In the genomic region with DNA sequence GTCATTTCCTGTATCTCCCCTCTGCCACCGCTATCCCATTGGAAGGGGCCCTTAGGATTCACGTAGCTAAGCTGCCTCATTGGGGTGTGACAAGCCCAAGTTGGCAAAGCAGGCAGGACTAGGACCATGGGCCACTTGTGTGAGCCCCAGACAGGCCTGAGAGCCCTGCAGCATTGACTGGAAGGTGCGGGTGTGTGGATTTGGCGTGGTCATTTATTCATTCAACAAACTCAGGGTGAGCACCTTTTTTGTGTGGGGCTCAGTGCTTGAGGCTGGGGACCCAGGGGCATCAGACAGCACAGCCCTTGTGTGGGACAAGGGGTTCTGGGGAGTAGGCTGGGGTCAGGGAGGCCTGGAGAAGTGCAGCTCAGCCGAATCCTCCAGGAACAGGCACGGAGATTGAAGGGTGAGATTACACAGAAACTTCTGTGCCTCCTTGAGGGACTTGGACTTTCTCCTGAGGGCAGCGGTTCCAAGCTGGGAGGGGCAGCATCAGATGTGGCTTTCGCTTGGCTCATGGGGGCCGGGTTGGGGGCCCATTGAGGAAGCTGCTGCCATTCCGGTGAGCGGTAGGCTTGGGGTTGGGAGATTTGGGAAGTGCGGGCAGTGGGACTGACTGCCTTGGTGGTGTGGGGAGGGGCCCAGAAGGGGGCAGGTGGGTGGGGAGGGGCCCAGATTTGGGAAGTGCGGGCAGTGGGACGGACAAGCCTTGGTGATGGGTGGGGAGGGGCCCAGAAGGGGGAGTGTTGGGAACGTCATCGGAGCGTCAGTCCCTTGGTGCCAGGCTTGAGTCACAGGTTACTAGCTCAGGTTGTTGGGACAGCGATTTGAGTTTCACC, we compare ENCODE assay signal across 22 cellular contexts. TPM values are rescaled to one million over a fixed set of nuclear protein-coding genes. Genes with fewer than 3 reads are reported as not detected.
DNase-seq lines count a peak whose midpoint lies in the region; ATAC-seq and TF ChIP-seq lines count a peak whose summit lies in the region.
"Had no signal": no experiment of that assay in that cellular context is flagged by ENCODE, and none has a peak within 500 bp of the region (broad histone marks: within the 10 kb centered on the region; RNA-seq: fewer than 3 reads in every experiment).

No MANE protein-coding gene starts in this region.

- no peaks in the 10 kb centered on the region for H3K27me3 Mint-ChIP-seq in activated naive CD8-positive, alpha-beta T cell treated with anti-CD3 and anti-CD28 coated beads, Interleukin-2, amount 10 ng/mL, durations not matched to agents 7 days and 5 days
- H3K27me3 Mint-ChIP-seq in activated naive CD8-positive, alpha-beta T cell treated with anti-CD3 and anti-CD28 coated beads for 36 hours: no peaks in the 10 kb centered on the region

- H3K27ac ChIP-seq in caudate nucleus (ENCODE audit: low read depth, low read length) (peak overlapping the region; percentile 100), thymus (ENCODE audit: low read depth) (peak overlapping the region; percentile 11)
- H3K27ac ChIP-seq: 22Rv1, GM23248, SJSA1 had no signal

- H3K9me3 Mint-ChIP-seq in activated naive CD8-positive, alpha-beta T cell treated with anti-CD3 and anti-CD28 coated beads, Interleukin-2, amount 10 ng/mL, durations not matched to agents 7 days and 5 days: no peaks in the 10 kb centered on the region
- H3K9me3 Mint-ChIP-seq in activated naive CD8-positive, alpha-beta T cell treated with anti-CD3 and anti-CD28 coated beads for 36 hours: no peaks in the 10 kb centered on the region
- H3K9me3 Mint-ChIP-seq: T-helper 2 cell treated with Interferon-gamma antibody and Interleukin-4, amounts not matched to agents 5 μg/mL and 100 μg/mL, for 36 hours had no signal

- H3K36me3 Mint-ChIP-seq in activated naive CD8-positive, alpha-beta T cell treated with anti-CD3 and anti-CD28 coated beads, Interleukin-2, amount 10 ng/mL, durations not matched to agents 7 days and 5 days: no peaks in the 10 kb centered on the region
- no peaks in the 10 kb centered on the region for H3K36me3 Mint-ChIP-seq in activated naive CD8-positive, alpha-beta T cell treated with anti-CD3 and anti-CD28 coated beads for 36 hours

- peak overlapping the region; percentile 65 for H3K27ac Mint-ChIP-seq in activated naive CD8-positive, alpha-beta T cell treated with anti-CD3 and anti-CD28 coated beads, Interleukin-2, amount 10 ng/mL, durations not matched to agents 7 days and 5 days
- no peak overlapping the region for H3K27ac Mint-ChIP-seq in activated naive CD8-positive, alpha-beta T cell treated with anti-CD3 and anti-CD28 coated beads for 36 hours
- H3K27ac Mint-ChIP-seq: T-helper 2 cell treated with Interferon-gamma antibody and Interleukin-4, amounts not matched to agents 5 μg/mL and 100 μg/mL, for 36 hours had no signal

- DNase-seq in activated naive CD8-positive, alpha-beta T cell treated with anti-CD3 and anti-CD28 coated beads, Interleukin-2, amount 10 ng/mL, durations not matched to agents 7 days and 5 days: no peak
- no peak for DNase-seq in activated naive CD8-positive, alpha-beta T cell treated with anti-CD3 and anti-CD28 coated beads for 36 hours
- DNase-seq in caudate nucleus (lab: John Stamatoyannopoulos, UW) (peak in 1 of 61 donors; percentile 47), mucosa of gallbladder (ENCODE audit: low spot score) (peak; percentile 42), COR-L47 (lab: John Stamatoyannopoulos, UW) (no peak), GM13977 (ENCODE audit: low spot score) (no peak)
- DNase-seq in activated CD4-positive, alpha-beta T cell treated with anti-CD3 and anti-CD28 coated beads, Interleukin-2, amount 50 U/mL, for 1 hour: no peak
- DNase-seq: gastrocnemius medialis; GM23248; left cardiac atrium; NCI-H1436; NCI-H774; stimulated activated naive CD4-positive, alpha-beta T cell treated with Interleukin-2 at 50 U/mL for 16 hours had no signal

- in situ Hi-C loops in GM13977 (cut with MboI; ENCODE audit: low pct_unique_long_range_greater_than_20kb, low sequenced_read_pairs, unreplicated experiment): no loop called here

- no peaks in the 10 kb centered on the region for H3K27me3 ChIP-seq in thymus (ENCODE audit: control insufficient read depth, insufficient read depth)
- H3K27me3 ChIP-seq: breast epithelium, gastrocnemius medialis, SJSA1 had no signal

- POLR2A ChIA-PET in activated naive CD8-positive, alpha-beta T cell treated with anti-CD3 and anti-CD28 coated beads, Interleukin-2, amount 10 ng/mL, durations not matched to agents 7 days and 5 days (lab: Charles Lee): interaction anchor here (1.7 kb wide), 1 partner anchor 22 kb away, joined by 4 read pairs; no protein-coding TSS in a partner anchor

- no peaks in the 10 kb centered on the region for H3K36me3 ChIP-seq in thymus (ENCODE audit: control insufficient read depth, insufficient read depth)
- H3K36me3 ChIP-seq: breast epithelium, gastrocnemius medialis, SJSA1 had no signal

- ATAC-seq in activated naive CD8-positive, alpha-beta T cell treated with anti-CD3 and anti-CD28 coated beads, Interleukin-2, amount 10 ng/mL, durations not matched to agents 7 days and 5 days (ENCODE audit: low read depth): no peak
- ATAC-seq: gastrocnemius medialis, left cardiac atrium, Panc1, sciatic nerve had no signal

- TF ChIP-seq CTCF in GM13977 (IDR thresholded peaks at IDR 0.05; ENCODE audit: extremely low read depth, insufficient read depth, missing control alignments): no peak

- no peak overlapping the region for H3K4me3 ChIP-seq in thymus (ENCODE audit: low read length)
- H3K4me3 ChIP-seq: breast epithelium, gastrocnemius medialis, GM23248, SJSA1 had no signal

- H3K4me1 Mint-ChIP-seq in activated naive CD8-positive, alpha-beta T cell treated with anti-CD3 and anti-CD28 coated beads, Interleukin-2, amount 10 ng/mL, durations not matched to agents 7 days and 5 days: peaks cover 29% of the 10 kb centered on the region
- peaks cover 17% of the 10 kb centered on the region for H3K4me1 Mint-ChIP-seq in activated naive CD8-positive, alpha-beta T cell treated with anti-CD3 and anti-CD28 coated beads for 36 hours

- 67% methylated on average over 18 of the region's 18 CpGs for WGBS in thymus

- H3K4me1 ChIP-seq in thymus (ENCODE audit: control insufficient read depth, insufficient read depth, low read length): no peaks in the 10 kb centered on the region
- H3K4me1 ChIP-seq: breast epithelium had no signal

- no peaks in the 10 kb centered on the region for H3K9me3 ChIP-seq in thymus (ENCODE audit: control insufficient read depth)
- H3K9me3 ChIP-seq: breast epithelium, gastrocnemius medialis, SJSA1 had no signal

- no peak overlapping the region for H3K4me3 Mint-ChIP-seq in activated naive CD8-positive, alpha-beta T cell treated with anti-CD3 and anti-CD28 coated beads, Interleukin-2, amount 10 ng/mL, durations not matched to agents 7 days and 5 days
- no peak overlapping the region for H3K4me3 Mint-ChIP-seq in activated naive CD8-positive, alpha-beta T cell treated with anti-CD3 and anti-CD28 coated beads for 36 hours
- H3K4me3 Mint-ChIP-seq: T-helper 2 cell treated with Interferon-gamma antibody and Interleukin-4, amounts not matched to agents 5 μg/mL and 100 μg/mL, for 36 hours had no signal

RNA-seq across cellular contexts. Expression of gene MGAT3, which starts 11.9 kb away (rescaled TPM):
- total RNA-seq in activated naive CD8-positive, alpha-beta T cell treated with anti-CD3 and anti-CD28 coated beads, Interleukin-2, amount 10 ng/mL, durations not matched to agents 7 days and 5 days: 1 to 10 TPM; 7.0 to 7.2 TPM
- 1 to 10 TPM; 1.0 to 1.2 TPM for total RNA-seq in activated naive CD8-positive, alpha-beta T cell treated with anti-CD3 and anti-CD28 coated beads for 36 hours
- 104 TPM for total RNA-seq in mucosa of gallbladder
- polyA plus RNA-seq in thymus: 3.7 TPM
- total RNA-seq: dermis microvascular lymphatic vessel endothelial cell, GM23248, osteoblast had no signal
- polyA plus RNA-seq: GM23248 had no signal

RNA-seq across cellular contexts. Expression of gene MIEF1, which starts 33.4 kb away (rescaled TPM):
- 10 to 100 TPM; 33.9 to 40.0 TPM for total RNA-seq in activated naive CD8-positive, alpha-beta T cell treated with anti-CD3 and anti-CD28 coated beads, Interleukin-2, amount 10 ng/mL, durations not matched to agents 7 days and 5 days
- total RNA-seq in activated naive CD8-positive, alpha-beta T cell treated with anti-CD3 and anti-CD28 coated beads for 36 hours: 10 to 100 TPM; 62.9 to 65.0 TPM
- 24.1 TPM for total RNA-seq in mucosa of gallbladder
- polyA plus RNA-seq in thymus: 8.7 TPM

RNA-seq across cellular contexts. Expression of gene ATF4, which starts 51.7 kb away (rescaled TPM):
- 100 to 1,000 TPM; 413 to 424 TPM for total RNA-seq in activated naive CD8-positive, alpha-beta T cell treated with anti-CD3 and anti-CD28 coated beads, Interleukin-2, amount 10 ng/mL, durations not matched to agents 7 days and 5 days
- 100 to 1,000 TPM; 806 to 814 TPM for total RNA-seq in activated naive CD8-positive, alpha-beta T cell treated with anti-CD3 and anti-CD28 coated beads for 36 hours
- total RNA-seq in mucosa of gallbladder: 248 TPM
- 520 TPM for polyA plus RNA-seq in thymus

Comparison
In these comparisons a context has a peak if more than half of its experiments do, and no peak if none do; other contexts are left out.
1. RNA of gene MGAT3, which starts 11.9 kb away (total RNA-seq): 104 TPM in mucosa of gallbladder (single experiment); 7.0 to 7.2 TPM in activated naive CD8-positive, alpha-beta T cell treated with anti-CD3 and anti-CD28 coated beads, Interleukin-2, amount 10 ng/mL, durations not matched to agents 7 days and 5 days and 1.0 to 1.2 TPM in activated naive CD8-positive, alpha-beta T cell treated with anti-CD3 and anti-CD28 coated beads for 36 hours; every median in the first group is over 10 times any median in the second.